In the genomic region with DNA sequence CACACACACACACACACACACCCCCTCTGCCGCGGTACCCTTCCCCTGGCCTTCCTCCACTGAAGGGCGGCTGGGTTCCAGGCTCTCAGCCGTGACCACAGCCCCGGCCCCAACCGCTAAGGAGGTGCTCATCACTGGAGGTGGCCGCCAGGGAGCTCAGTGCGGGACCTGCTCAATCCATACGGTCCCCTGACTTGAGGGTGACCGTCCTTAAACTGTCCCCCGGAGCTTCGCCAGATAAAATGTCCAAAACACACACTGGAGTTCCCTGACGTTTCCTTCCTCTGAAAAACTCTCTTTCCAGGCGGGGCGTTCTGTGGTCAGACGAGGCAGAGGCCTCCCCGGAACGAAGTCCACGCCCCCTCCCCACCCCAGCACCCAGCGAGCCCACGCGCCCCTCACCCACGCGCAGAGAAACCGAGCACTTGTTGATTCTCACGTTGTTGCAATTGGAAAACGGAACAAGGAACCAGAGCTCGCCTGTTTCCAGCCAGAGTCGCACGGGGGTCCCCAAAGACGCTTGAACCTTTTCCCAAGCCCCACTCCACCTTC, we compare ENCODE assay signal across 8 cellular contexts. TPM values are rescaled to one million over a fixed set of nuclear protein-coding genes. Genes with fewer than 3 reads are reported as not detected.
DNase-seq lines count a peak whose midpoint lies in the region; ATAC-seq and TF ChIP-seq lines count a peak whose summit lies in the region.

No MANE protein-coding gene starts in this region.

- H3K36me3 Mint-ChIP-seq in GM23338 (ENCODE audit: low read depth), result peaks cover 10% of the 10 kb centered on the region; the same call in 2 of the 3 replicates

- H3K9me3 Mint-ChIP-seq in GM23338, result no peaks in the 10 kb centered on the region

- peaks cover 33% of the 10 kb centered on the region for H3K27me3 Mint-ChIP-seq in GM23338 (ENCODE audit: insufficient read depth, low read depth, poor library complexity)

- H3K4me2 ChIP-seq in GM23338, result peak overlapping the region; percentile 87

- no peak overlapping the region for H3K27ac Mint-ChIP-seq in GM23338

- peaks cover 5% of the 10 kb centered on the region; the same call in 1 of the 2 replicates for H3F3A ChIP-seq in GM23338 (replicated peaks; ENCODE audit: low read depth)

- H3K4me1 ChIP-seq in GM23338 (ENCODE audit: insufficient read depth) (no peaks in the 10 kb centered on the region), iPS-15b (ENCODE audit: control insufficient read depth, insufficient read depth, low read length) (no peaks in the 10 kb centered on the region)

- H3K9me2 ChIP-seq in GM23338 (ENCODE audit: insufficient read depth), result no peaks in the 10 kb centered on the region

- no peaks in the 10 kb centered on the region for H3K36me3 ChIP-seq in GM23338 (ENCODE audit: insufficient read depth)
- no peaks in the 10 kb centered on the region for H3K36me3 ChIP-seq in iPS-15b (ENCODE audit: control insufficient read depth, insufficient read depth, low read length)

- TF ChIP-seq CTCF in GM23338 (conservative IDR thresholded peaks at IDR 0.05; ENCODE audit: low read depth in 2 of 2), result no peak

- H3K4me1 Mint-ChIP-seq in GM23338, result peaks cover 19% of the 10 kb centered on the region

- ATAC-seq in GM23338 (peak; percentile 10), GM19452 (IDR thresholded peaks at IDR 0.05; ENCODE audit: unreplicated experiment) (no peak)

- peak; percentile 42 for DNase-seq in GM23338 (ENCODE audit: low spot score)
- DNase-seq in OCI-M1 (lab: John Stamatoyannopoulos, UW), result peak; percentile 60
- peak; percentile 50 for DNase-seq in amniotic epithelial cell (ENCODE audit: low read depth)
- no peak for DNase-seq in NCI-H524 treated with DMSO at 0.1 percent for 48 hours (lab: John Stamatoyannopoulos, UW)
- DNase-seq in 8988T, result no peak

- no peaks in the 10 kb centered on the region for H3K9me3 ChIP-seq in iPS-15b (ENCODE audit: control insufficient read depth, insufficient read depth, low read length)

- no peak overlapping the region for H3K27ac ChIP-seq in GM23338 (ENCODE audit: low read depth)
- H3K27ac ChIP-seq in skin epidermis, result peak overlapping the region; percentile 81 to 99 (median 95)

- peaks cover 15% of the 10 kb centered on the region; the same call in 1 of the 2 replicates for H4K20me1 ChIP-seq in GM23338 (replicated peaks; ENCODE audit: insufficient read depth)

- H3K27me3 ChIP-seq in GM23338 (ENCODE audit: insufficient read depth) (peaks cover 41% of the 10 kb centered on the region), iPS-15b (ENCODE audit: control insufficient read depth, insufficient read depth, low read length) (peaks cover 30% of the 10 kb centered on the region)

- H3K79me2 ChIP-seq in GM23338 (replicated peaks; ENCODE audit: insufficient read depth), result peaks cover 44% of the 10 kb centered on the region

- peak overlapping the region; percentile 69 for H2AFZ ChIP-seq in GM23338

- no peak overlapping the region for H3K9ac ChIP-seq in iPS-15b (ENCODE audit: low read depth, low read length)

- H3K4me3 ChIP-seq in GM23338 (peak overlapping the region; percentile 78), iPS-15b (ENCODE audit: low read depth, low read length) (peak overlapping the region; percentile 62), skin epidermis (peak overlapping the region; percentile 59 to 92 (median 80))

- H3K4me3 Mint-ChIP-seq in GM23338, result peak overlapping the region; percentile 79

TF ChIP-seq in GM23338, 12 proteins besides CTCF, POLR2A, EP300 and RAD21:
- TF ChIP-seq EZH2phosphoT487 (IDR thresholded peaks at IDR 0.05; ENCODE audit: unreplicated experiment) (no peak), EZH2 (IDR thresholded peaks at IDR 0.05; ENCODE audit: low read depth, unreplicated experiment) (no peak), REST (IDR thresholded peaks at IDR 0.05; ENCODE audit: unreplicated experiment) (no peak), NANOG (IDR thresholded peaks at IDR 0.05; ENCODE audit: borderline replicate concordance) (no peak)

RNA-seq across cellular contexts. Expression of gene MBP, which starts 1.4 kb away (rescaled TPM):
- total RNA-seq in GM23338 (2014; rRNA removed; shearing (Covaris generic)), result 20.7 and 22.9 TPM in 2 replicates
- 14.6 and 18.4 TPM in 2 replicates for polyA plus RNA-seq in GM23338 (2016; fragmentation: Nextera tagmentation; extraction: Ambion mirVana)

Comparison
In these comparisons a context has a peak if more than half of its experiments do, and no peak if none do; other contexts are left out.
1. DNase-seq: peak in GM23338 (single experiment), OCI-M1 (single experiment) and amniotic epithelial cell (single experiment); none in NCI-H524 treated with DMSO at 0.1 percent for 48 hours (single experiment) and 8988T (single experiment).
2. Peak in every context shown above with its lines, with median percentiles within 50 percentile points of each other: H3K4me3 ChIP-seq.